8 cellular contexts compared by ENCODE assay signal in the genomic region with DNA sequence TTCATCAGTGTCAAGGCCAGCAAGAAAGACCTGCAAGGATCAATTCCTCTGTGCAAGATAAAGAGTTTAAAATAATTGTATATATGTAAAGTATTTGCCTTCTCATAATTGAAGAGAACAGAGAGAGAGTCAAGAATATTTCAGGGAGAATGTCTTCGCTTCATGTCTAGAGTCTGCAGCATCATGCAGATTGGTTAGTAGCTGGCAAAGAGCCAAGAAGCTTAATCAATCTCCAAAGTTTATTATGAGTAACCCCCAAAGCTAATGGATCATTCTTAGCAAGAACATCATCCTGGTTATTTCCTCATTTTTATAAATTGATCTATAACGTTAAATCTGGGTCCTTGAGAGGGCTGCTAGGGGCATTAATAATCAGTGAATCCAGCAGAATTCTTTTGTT.
"Had no signal": no experiment of that assay in that cellular context is flagged by ENCODE, and none has a peak within 500 bp of the region (broad histone marks: within the 10 kb centered on the region; RNA-seq: fewer than 3 reads in every experiment).

No MANE protein-coding gene starts in this region.

- H3K4me2 ChIP-seq: GM23338, KMS-11 had no signal

- H3K9ac ChIP-seq: KMS-11 had no signal

- H3K4me3 ChIP-seq: GM23338 had no signal

- H3K27ac ChIP-seq: KMS-11 had no signal

- H2AFZ ChIP-seq: GM23338 had no signal

- ATAC-seq: GM23338 had no signal

- FAIRE-seq: H1, H54, HTR-8/SVneo had no signal

- DNase-seq: H9, HCEC 1CT, KBM-7 had no signal
